ENCODE assay signal across 26 cellular contexts in the genomic region with DNA sequence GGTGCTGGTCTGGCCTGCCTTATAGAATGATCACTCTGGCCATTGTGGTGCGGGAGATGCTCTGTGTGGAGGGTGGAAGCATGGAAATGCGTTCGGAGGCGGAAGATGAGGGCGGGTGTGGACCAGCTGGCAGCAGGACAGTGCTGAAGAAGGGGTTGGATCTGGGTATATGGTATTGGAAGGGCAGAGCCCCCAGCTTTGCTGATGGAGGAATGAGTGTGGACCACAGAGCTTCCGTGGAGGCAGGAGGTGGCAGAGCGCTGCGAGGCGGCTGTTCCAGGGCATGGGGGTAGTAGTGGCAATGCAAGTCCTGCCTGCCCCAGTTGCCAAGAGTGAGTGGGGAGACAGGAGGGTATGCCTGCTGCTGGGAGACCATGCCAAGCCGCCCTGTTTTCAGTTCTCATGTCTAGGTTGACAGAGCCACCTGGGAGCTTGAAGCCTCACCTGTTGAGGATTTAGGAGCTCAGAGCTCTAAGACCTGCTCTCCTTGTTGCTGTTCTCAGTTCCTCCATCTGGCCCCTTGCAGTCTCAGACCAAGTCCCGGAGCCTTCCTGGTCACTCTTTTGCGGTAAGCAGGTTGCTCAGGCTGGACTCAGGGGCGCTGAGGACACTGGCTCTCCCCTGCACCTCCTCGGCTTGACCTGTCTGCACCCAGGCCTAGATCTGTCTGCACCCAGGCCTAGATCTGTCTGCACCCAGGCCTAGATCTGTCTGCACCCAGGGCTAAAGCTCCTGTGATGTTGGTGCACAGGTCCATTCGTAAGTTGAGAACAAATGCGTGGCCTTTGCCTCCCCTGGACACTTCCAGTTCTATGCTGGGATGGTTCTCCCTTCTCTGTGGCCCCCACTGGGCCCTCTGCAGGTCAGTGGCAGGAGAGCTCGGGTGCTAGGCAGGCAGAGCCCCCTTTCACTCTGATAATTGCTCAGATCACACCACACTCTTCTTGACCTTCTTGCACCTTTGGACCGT.
DNase-seq lines count a peak whose midpoint lies in the region; ATAC-seq, FAIRE-seq and TF ChIP-seq lines count a peak whose summit lies in the region.
"Had no signal": no experiment of that assay in that cellular context is flagged by ENCODE, and none has a peak within 500 bp of the region (broad histone marks: within the 10 kb centered on the region; RNA-seq: fewer than 3 reads in every experiment).

No MANE protein-coding gene starts in this region.

- H3K36me3 ChIP-seq in Peyer's patch (no peaks in the 10 kb centered on the region), kidney (ENCODE audit: control insufficient read depth in 1 of 2, insufficient read depth in 2 of 2, low read length in 2 of 2) (no peaks in the 10 kb centered on the region)
- H3K36me3 ChIP-seq: cardiac muscle cell, prostate gland had no signal

- H3K27ac ChIP-seq in Peyer's patch (no peak overlapping the region), kidney (ENCODE audit: low read depth in 2 of 2, low read length in 2 of 2) (no peak overlapping the region)
- H3K27ac ChIP-seq: cardiac muscle cell, epithelial cell of prostate, prostate gland had no signal

- FAIRE-seq in kidney (lab: Jason Lieb, UNC), result no peak
- FAIRE-seq: urothelium cell line had no signal

- intact Hi-C loops in kidney (cut with DNase I), result no loop called here
- intact Hi-C loops in posterior vena cava (cut with DNase I), result no loop called here

- ATAC-seq in HG02759 (IDR thresholded peaks at IDR 0.05; ENCODE audit: unreplicated experiment), result no peak
- ATAC-seq: activated CD8-positive, alpha-beta memory T cell treated with anti-CD3 and anti-CD28 coated beads, Interleukin-2, amount 10 ng/mL, durations not matched to agents 7 days and 5 days; GM23338; left lobe of liver; SK-N-SH treated with all-trans-retinoic acid at 6 μM for 48 hours; stimulated activated memory B cell treated with anti-CD40 and anti-IgM and Interleukin-4, amounts not matched to agents 10 μg/mL and 1 μg/mL and 100 μg/mL, for 72 hours had no signal

- no peak for TF ChIP-seq POLR2A in Peyer's patch (IDR thresholded peaks at IDR 0.05)

- H3K4me1 ChIP-seq in Peyer's patch (no peaks in the 10 kb centered on the region), kidney (ENCODE audit: control insufficient read depth in 1 of 2, insufficient read depth in 1 of 2, low read depth in 1 of 2, low read length in 2 of 2) (peaks cover 0 to 7% of the 10 kb centered on the region in 2 donors)
- H3K4me1 ChIP-seq: prostate gland had no signal

- no peaks in the 10 kb centered on the region for H3K27me3 ChIP-seq in Peyer's patch

- H3K9me3 ChIP-seq in Peyer's patch (no peaks in the 10 kb centered on the region), kidney (ENCODE audit: control insufficient read depth in 1 of 2, low read length in 2 of 2) (no peaks in the 10 kb centered on the region)
- H3K9me3 ChIP-seq: prostate gland had no signal

- H3K9ac ChIP-seq in kidney (ENCODE audit: low read length in 2 of 2), result no peak overlapping the region

- H3K4me3 ChIP-seq in Peyer's patch, result no peak overlapping the region
- H3K4me3 ChIP-seq in kidney (ENCODE audit: low read length in 2 of 2), result no peak overlapping the region
- H3K4me3 ChIP-seq: cardiac muscle cell, GM23338, prostate gland had no signal

- peak; percentile 53 for DNase-seq in activated effector memory CD4-positive, alpha-beta T cell treated with anti-CD3 and anti-CD28 coated beads, Interleukin-2, amount 50 U/mL, for 16 hours
- DNase-seq in activated effector memory CD4-positive, alpha-beta T cell treated with Interleukin-2 at 50 U/mL for 16 hours, result no peak
- DNase-seq in Peyer's patch (peak in 2 of 3 donors; percentile 27 to 36), kidney (peak; percentile 70), posterior vena cava (ENCODE audit: low spot score) (peak; percentile 65), UCSD-AML1 (lab: John Stamatoyannopoulos, UW; ENCODE audit: unreplicated experiment) (no peak), COLO668 (lab: John Stamatoyannopoulos, UW; ENCODE audit: unreplicated experiment) (no peak)
- DNase-seq: activated CD4-positive, alpha-beta T cell treated with anti-CD3 and anti-CD28 coated beads, Interleukin-2, amount 50 U/mL, for 4 hours; activated CD8-positive, alpha-beta memory T cell treated with anti-CD3 and anti-CD28 coated beads, Interleukin-2, amount 10 ng/mL, durations not matched to agents 7 days and 5 days; activated naive CD4-positive, alpha-beta T cell treated with anti-CD3 and anti-CD28 coated beads, Interleukin-2, amount 50 U/mL, for 16 hours; Calu3; cortex of kidney; effector memory CD4-positive, alpha-beta T cell; midbrain; naive B cell; NCI-H1092; NCI-H1694 treated with DMSO at 0.1 percent for 48 hours had no signal

- TF ChIP-seq CTCF in Peyer's patch (IDR thresholded peaks at IDR 0.05), result no peak
- no peak for TF ChIP-seq CTCF in kidney (IDR thresholded peaks at IDR 0.05; ENCODE audit: borderline replicate concordance, extremely low read depth, insufficient read depth)

Comparison
In these comparisons a context has a peak if more than half of its experiments do, and no peak if none do; other contexts are left out.
1. DNase-seq: peak in activated effector memory CD4-positive, alpha-beta T cell treated with anti-CD3 and anti-CD28 coated beads, Interleukin-2, amount 50 U/mL, for 16 hours (single experiment), Peyer's patch (2 of 3), kidney (single experiment) and posterior vena cava (single experiment); none in activated effector memory CD4-positive, alpha-beta T cell treated with Interleukin-2 at 50 U/mL for 16 hours (single experiment), UCSD-AML1 (single experiment) and COLO668 (single experiment).